Comparison of ENCODE assay signal across 12 cellular contexts in genomic region chr21:44765231-44766013, GRCh38. TPM values are rescaled to one million over a fixed set of nuclear protein-coding genes. Genes with fewer than 3 reads are reported as not detected.
DNase-seq lines count a peak whose midpoint lies in the region; ATAC-seq and TF ChIP-seq lines count a peak whose summit lies in the region.
"Had no signal": no experiment of that assay in that cellular context is flagged by ENCODE, and none has a peak within 500 bp of the region (broad histone marks: within the 10 kb centered on the region; RNA-seq: fewer than 3 reads in every experiment).

No MANE protein-coding gene starts in this region.

- peak overlapping the region; percentile 25 for H3K27ac Mint-ChIP-seq in glutamatergic neuron (ENCODE audit: unreplicated experiment)

- H3K4me3 ChIP-seq in IMR-90 (ENCODE audit: insufficient read depth, low read depth, low read length): no peak overlapping the region
- H3K4me3 ChIP-seq: gastroesophageal sphincter, tibial artery had no signal

- no TSS peak for BruUV-seq in IMR-90 (replicated peaks; lab: Mats Ljungman, UMichigan)

- H3K23ac ChIP-seq in IMR-90 (ENCODE audit: low read depth, low read length): no peak overlapping the region

- no peak overlapping the region for H3K4me2 ChIP-seq in IMR-90 (ENCODE audit: low read depth, low read length)

- no peak overlapping the region for H3K18ac ChIP-seq in IMR-90 (ENCODE audit: low read depth, low read length)

- no peak overlapping the region for H2BK15ac ChIP-seq in IMR-90 (ENCODE audit: low read depth, low read length)

- H3K9me3 Mint-ChIP-seq in glutamatergic neuron (ENCODE audit: unreplicated experiment): peaks cover 11% of the 10 kb centered on the region

- no peaks in the 10 kb centered on the region; the same call in 1 of the 2 replicates for H3K27me3 ChIP-seq in IMR-90 (ENCODE audit: control insufficient read depth, insufficient read depth, low read length)
- H3K27me3 ChIP-seq: gastroesophageal sphincter, tibial artery had no signal

- H2AK5ac ChIP-seq in IMR-90 (ENCODE audit: low read depth, low read length): no peak overlapping the region

- H3K27me3 Mint-ChIP-seq in glutamatergic neuron (ENCODE audit: unreplicated experiment): peaks cover 9% of the 10 kb centered on the region

- no peaks in the 10 kb centered on the region for H3K4me1 ChIP-seq in IMR-90 (ENCODE audit: control insufficient read depth, insufficient read depth, low read length)
- H3K4me1 ChIP-seq: gastroesophageal sphincter had no signal

- H4K20me1 ChIP-seq in IMR-90 (ENCODE audit: insufficient read depth, low read length): no peaks in the 10 kb centered on the region; the same call in none of the 2 replicates

- peaks cover 6% of the 10 kb centered on the region for H3K36me3 ChIP-seq in IMR-90 (ENCODE audit: control insufficient read depth, insufficient read depth, low read length)

- POLR2A ChIA-PET in IMR-90 (lab: Charles Lee; ENCODE audit: unreplicated experiment): no interaction called here

- no peak overlapping the region for H3K14ac ChIP-seq in IMR-90 (replicated peaks; ENCODE audit: low read depth, low read length)

- intact Hi-C loops in IMR-90 (cut with micrococcal nuclease): no loop called here

- H3K27ac ChIP-seq in IMR-90 (ENCODE audit: insufficient read depth, low read length): no peak overlapping the region
- H3K27ac ChIP-seq: gastroesophageal sphincter, tibial artery had no signal

- H4K8ac ChIP-seq in IMR-90 (ENCODE audit: low read depth in 2 of 2, low read length in 2 of 2): no peak overlapping the region

- H3K9ac ChIP-seq in IMR-90 (ENCODE audit: low read depth, low read length): no peak overlapping the region

- ATAC-seq in IMR-90 (ENCODE audit: low read depth) (peak; percentile 10), GM19395 (IDR thresholded peaks at IDR 0.05; ENCODE audit: unreplicated experiment) (no peak), omental fat pad (ENCODE audit: low FRiP score) (no peak)
- ATAC-seq: gastroesophageal sphincter had no signal

- DNase-seq in COLO668 (lab: John Stamatoyannopoulos, UW; ENCODE audit: unreplicated experiment) (peak; percentile 41), IMR-90 (no peak), glutamatergic neuron (no peak), hippocampal formation (lab: John Stamatoyannopoulos, UW) (no peak), omental fat pad (ENCODE audit: low spot score) (no peak), GM19238 (ENCODE audit: insufficient read length, low spot score) (no peak)
- peak; percentile 37 for DNase-seq in activated CD4-positive, alpha-beta T cell treated with anti-CD3 and anti-CD28 coated beads, Interleukin-2, amount 50 U/mL, for 1 hour

- H3K36me3 Mint-ChIP-seq in glutamatergic neuron (ENCODE audit: unreplicated experiment): peaks cover 10% of the 10 kb centered on the region

- no peak overlapping the region for H4K5ac ChIP-seq in IMR-90 (ENCODE audit: low read depth, low read length)

- CTCF ChIA-PET in IMR-90 (lab: Yijun Ruan, JAX): interaction anchor here (0.6 kb wide), 1 partner anchor 250 kb away, joined by 3 read pairs; no protein-coding TSS in a partner anchor

- no peaks in the 10 kb centered on the region for H3K79me1 ChIP-seq in IMR-90 (ENCODE audit: low read depth in 1 of 2, low read length in 2 of 2)

- H3K4ac ChIP-seq in IMR-90 (ENCODE audit: low read depth, low read length): no peak overlapping the region

- no peak overlapping the region for H2BK120ac ChIP-seq in IMR-90 (ENCODE audit: low read depth, low read length)

- H2BK20ac ChIP-seq in IMR-90 (ENCODE audit: low read depth, low read length): no peak overlapping the region

- no peak overlapping the region for H3K56ac ChIP-seq in IMR-90 (ENCODE audit: extremely low read depth, insufficient read depth, low read length)

- H2AK9ac ChIP-seq in IMR-90 (replicated peaks; ENCODE audit: low read depth, low read length, poor library complexity): peak overlapping the region; percentile 42

- no peak for TF ChIP-seq RAD21 in IMR-90 (IDR thresholded peaks at IDR 0.05; ENCODE audit: low read length)

- dilution Hi-C loops in IMR-90 (cut with HindIII; ENCODE audit: low sequenced_read_pairs, unreplicated experiment): no loop called here

- H3K4me1 Mint-ChIP-seq in glutamatergic neuron (ENCODE audit: low read depth, unreplicated experiment): peaks cover 12% of the 10 kb centered on the region

- H2BK5ac ChIP-seq in IMR-90 (ENCODE audit: low read depth, low read length, poor library complexity, severe bottlenecking): no peak overlapping the region

- TF ChIP-seq POLR2A in IMR-90 (IDR thresholded peaks at IDR 0.05; ENCODE audit: low read depth, low read length): no peak

- WGBS in IMR-90 (ENCODE audit: extremely low coverage in 2 of 2, insufficient read length in 1 of 2), 2 experiments: 54% methylated on average over 4 of the region's 12 CpGs; no CpG with 5 or more reads in 1 of the 2 experiments

- in situ Hi-C loops in IMR-90 (cut with MboI; ENCODE audit: low sequenced_read_pairs): no loop called here

- H3K4me3 Mint-ChIP-seq in glutamatergic neuron (ENCODE audit: unreplicated experiment): no peak overlapping the region

- H2AFZ ChIP-seq in IMR-90 (replicated peaks; ENCODE audit: low read length, poor library complexity): peak overlapping the region; percentile 14

- no peaks in the 10 kb centered on the region for H3K9me3 ChIP-seq in IMR-90 (ENCODE audit: control insufficient read depth, insufficient read depth, low read length)
- H3K9me3 ChIP-seq: gastroesophageal sphincter, tibial artery had no signal

- TF ChIP-seq CTCF in IMR-90 (conservative IDR thresholded peaks at IDR 0.05; ENCODE audit: low read depth, low read length): no peak
- no peak for TF ChIP-seq CTCF in glutamatergic neuron (IDR thresholded peaks at IDR 0.05; ENCODE audit: partially characterized antibody, unreplicated experiment)
- no peak for TF ChIP-seq CTCF in omental fat pad (IDR thresholded peaks at IDR 0.05)

- no peaks in the 10 kb centered on the region for H3K9me1 ChIP-seq in IMR-90 (ENCODE audit: insufficient read depth, low read length)

- no peak overlapping the region for H4K91ac ChIP-seq in IMR-90 (ENCODE audit: insufficient read depth, low read depth, low read length)

TF ChIP-seq in IMR-90, 13 proteins besides CTCF, POLR2A, EP300 and RAD21:
- TF ChIP-seq MAFK (IDR thresholded peaks at IDR 0.05; ENCODE audit: low read depth, low read length) (no peak), RCOR1 (IDR thresholded peaks at IDR 0.05; ENCODE audit: insufficient replicate concordance, low read length) (no peak), BHLHE40 (IDR thresholded peaks at IDR 0.05; ENCODE audit: low read depth, low read length) (no peak), ELK1 (IDR thresholded peaks at IDR 0.05; ENCODE audit: borderline replicate concordance, low read depth, low read length) (no peak), SMC3 (IDR thresholded peaks at IDR 0.05; ENCODE audit: low read depth, low read length) (no peak), USF2 (IDR thresholded peaks at IDR 0.05; ENCODE audit: low read depth, low read length) (no peak), MXI1 (IDR thresholded peaks at IDR 0.05; ENCODE audit: borderline replicate concordance, low read depth, low read length) (no peak), CHD1 (IDR thresholded peaks at IDR 0.05; ENCODE audit: low read depth, low read length) (no peak), RFX5 (IDR thresholded peaks at IDR 0.05; ENCODE audit: low read depth, low read length) (no peak), CEBPB (IDR thresholded peaks at IDR 0.05; ENCODE audit: low read depth, low read length) (no peak), NFE2L2 (IDR thresholded peaks at IDR 0.05; ENCODE audit: low read depth, low read length) (no peak), MAZ (IDR thresholded peaks at IDR 0.05; ENCODE audit: borderline replicate concordance, low read depth, low read length) (no peak), FOS (IDR thresholded peaks at IDR 0.05; ENCODE audit: low read depth, low read length) (no peak)

RNA-seq across cellular contexts. Expression of gene UBE2G2, which starts 36.2 kb away (rescaled TPM):
- total RNA-seq in IMR-90 (2012; rRNA removed) (65.4 and 75.8 TPM in 2 replicates), glutamatergic neuron (ENCODE audit: unreplicated experiment) (77.7 TPM), omental fat pad (100 to 1,000 TPM in 3 of 4 donors, 10 to 100 TPM in 1; 95.8 to 187 (median 103) TPM)
- 81.9 and 91.7 TPM in 2 replicates for polyA plus RNA-seq in IMR-90 (2012; rRNA removed)
- 51.8 and 81.4 TPM in 2 replicates for polyA plus RNA-seq in IMR-90 (2012; cell fraction: cytosol; rRNA removed)
- 112 and 205 TPM in 2 replicates for polyA plus RNA-seq in IMR-90 (2012; cell fraction: nucleus; rRNA removed; ENCODE audit: low replicate concordance)

RNA-seq across cellular contexts. Expression of gene SUMO3, which starts 52.4 kb away (rescaled TPM):
- total RNA-seq in IMR-90 (2012; rRNA removed) (64.9 and 103 TPM in 2 replicates), glutamatergic neuron (ENCODE audit: unreplicated experiment) (63.5 TPM), omental fat pad (10 to 100 TPM; 55.5 to 62.9 (median 60.2) TPM)
- 101 and 104 TPM in 2 replicates for polyA plus RNA-seq in IMR-90 (2012; rRNA removed)
- 73.7 and 82.6 TPM in 2 replicates for polyA plus RNA-seq in IMR-90 (2012; cell fraction: cytosol; rRNA removed)
- polyA plus RNA-seq in IMR-90 (2012; cell fraction: nucleus; rRNA removed; ENCODE audit: low replicate concordance): 23.5 and 36.3 TPM in 2 replicates

RNA-seq across cellular contexts. Expression of gene TSPEAR, which starts 54.0 kb away (rescaled TPM):
- not detected in 2 replicates for total RNA-seq in IMR-90 (2012; rRNA removed)
- not detected in 2 replicates for polyA plus RNA-seq in IMR-90 (2012; rRNA removed)
- polyA plus RNA-seq in IMR-90 (2012; cell fraction: cytosol; rRNA removed): not detected in 2 replicates
- not detected in 2 replicates for polyA plus RNA-seq in IMR-90 (2012; cell fraction: nucleus; rRNA removed; ENCODE audit: low replicate concordance)
- not detected for total RNA-seq in glutamatergic neuron (ENCODE audit: unreplicated experiment)
- total RNA-seq in omental fat pad: under 1 TPM in 1 of 4 donors, not detected in 3; 0.19 TPM
- total RNA-seq: gastroesophageal sphincter, LHCN-M2, pulmonary artery endothelial cell had no signal

Comparison
In these comparisons a context has a peak if more than half of its experiments do, and no peak if none do; other contexts are left out.
1. DNase-seq: peak in COLO668 (single experiment) and activated CD4-positive, alpha-beta T cell treated with anti-CD3 and anti-CD28 coated beads, Interleukin-2, amount 50 U/mL, for 1 hour (single experiment); none in IMR-90 (single experiment), glutamatergic neuron (single experiment), hippocampal formation (0 of 2), omental fat pad (single experiment) and GM19238 (single experiment).